ENCODE assay signal across 1 cellular context in the genomic region with DNA sequence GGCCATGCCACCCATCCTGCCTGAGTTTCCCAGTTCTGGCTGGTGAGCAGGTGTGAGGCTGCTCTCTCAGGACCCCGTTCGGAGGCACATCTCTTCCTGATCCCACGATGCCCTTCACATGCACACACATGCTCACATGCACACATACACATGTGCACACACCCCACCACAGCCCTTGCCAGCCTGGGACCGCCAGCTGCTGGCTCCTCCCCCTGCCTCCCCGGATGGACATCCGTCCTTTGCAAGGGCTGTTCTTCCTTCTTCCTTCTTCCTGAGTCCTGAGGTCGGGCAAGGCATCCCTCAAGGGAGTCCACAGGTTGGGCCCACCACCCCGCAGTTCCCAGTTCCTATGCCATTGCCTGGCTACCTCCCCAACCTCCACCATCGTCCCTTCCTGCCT.
TF ChIP-seq lines count a peak whose summit lies in the region.

No MANE protein-coding gene starts in this region.

TF ChIP-seq in H1, 55 proteins besides CTCF, POLR2A, EP300 and RAD21:
- no peak for TF ChIP-seq BRCA1 (IDR thresholded peaks at IDR 0.05; ENCODE audit: low read depth, low read length)
- TF ChIP-seq, protein P1, sequence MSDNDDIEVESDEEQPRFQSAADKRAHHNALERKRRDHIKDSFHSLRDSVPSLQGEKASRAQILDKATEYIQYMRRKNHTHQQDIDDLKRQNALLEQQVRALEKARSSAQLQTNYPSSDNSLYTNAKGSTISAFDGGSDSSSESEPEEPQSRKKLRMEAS (IDR thresholded peaks at IDR 0.05), result no peak
- no peak for TF ChIP-seq TBP (IDR thresholded peaks at IDR 0.05; ENCODE audit: low read depth, low read length)
- no peak for TF ChIP-seq SP1 (IDR thresholded peaks at IDR 0.05; ENCODE audit: low read depth, low read length)
- TF ChIP-seq GTF2F1 (IDR thresholded peaks at IDR 0.05; ENCODE audit: borderline replicate concordance, low read depth, low read length), result no peak
- no peak for TF ChIP-seq POU5F1 (IDR thresholded peaks at IDR 0.05; ENCODE audit: low read depth, low read length)
- no peak for TF ChIP-seq CREB1 (IDR thresholded peaks at IDR 0.05)
- no peak for TF ChIP-seq ASH2L (IDR thresholded peaks at IDR 0.05; ENCODE audit: low read length)
- no peak for TF ChIP-seq CHD2 (IDR thresholded peaks at IDR 0.05; ENCODE audit: low read length)
TF ChIP-seq in H1: peak in this region for 0.
